ENCODE assay signal across 1 cellular context in genomic region chr19:10694706-10695105, GRCh38.
A peak's percentile ranks its signal among the peaks of the same experiment; 100 is the strongest.
TF ChIP-seq lines count a peak whose summit lies in the region.

No MANE protein-coding gene starts in this region.

TF ChIP-seq in K562, 482 proteins besides CTCF, POLR2A, EP300 and RAD21:
- TF ChIP-seq ZNF146 (CRISPR knock-in tag; IDR thresholded peaks at IDR 0.05; ENCODE audit: unreplicated experiment) (no peak), NFIC (IDR thresholded peaks at IDR 0.05) (0 out of 2 replicates have a peak, but pooled peaks have one; percentile 26), EZH2 (IDR thresholded peaks at IDR 0.05; ENCODE audit: borderline replicate concordance, low read depth, low read length) (no peak)
